Comparison of ENCODE assay signal across 17 cellular contexts in genomic region chr20:40632346-40632976, GRCh38. TPM values are rescaled to one million over a fixed set of nuclear protein-coding genes. Genes with fewer than 3 reads are reported as not detected.
DNase-seq lines count a peak whose midpoint lies in the region; ATAC-seq and TF ChIP-seq lines count a peak whose summit lies in the region.
"Had no signal": no experiment of that assay in that cellular context is flagged by ENCODE, and none has a peak within 500 bp of the region (broad histone marks: within the 10 kb centered on the region; RNA-seq: fewer than 3 reads in every experiment).

No MANE protein-coding gene starts in this region.

- H3K4me3 Mint-ChIP-seq in activated CD4-positive, alpha-beta T cell treated with anti-CD3 and anti-CD28 coated beads, Interleukin-2, amount 10 ng/mL, durations not matched to agents 24 days and 14 days, result no peak overlapping the region
- no peak overlapping the region for H3K4me3 Mint-ChIP-seq in activated CD4-positive, alpha-beta T cell treated with anti-CD3 and anti-CD28 coated beads for 36 hours

- H3K4me1 Mint-ChIP-seq in activated CD4-positive, alpha-beta T cell treated with anti-CD3 and anti-CD28 coated beads, Interleukin-2, amount 10 ng/mL, durations not matched to agents 24 days and 14 days, result no peaks in the 10 kb centered on the region
- H3K4me1 Mint-ChIP-seq in activated CD4-positive, alpha-beta T cell treated with anti-CD3 and anti-CD28 coated beads for 36 hours, result no peaks in the 10 kb centered on the region
- H3K4me1 Mint-ChIP-seq: CD8-positive, alpha-beta memory T cell had no signal

- H3K27me3 ChIP-seq in vagina, result no peaks in the 10 kb centered on the region
- H3K27me3 ChIP-seq: BLaER1 treated with 17β-estradiol and CSF1 and Interleukin-3, amounts not matched to agents 10 nM and 100 nM had no signal

- H3K36me3 Mint-ChIP-seq in activated CD4-positive, alpha-beta T cell treated with anti-CD3 and anti-CD28 coated beads, Interleukin-2, amount 10 ng/mL, durations not matched to agents 24 days and 14 days (ENCODE audit: low read depth), result no peaks in the 10 kb centered on the region
- no peaks in the 10 kb centered on the region for H3K36me3 Mint-ChIP-seq in activated CD4-positive, alpha-beta T cell treated with anti-CD3 and anti-CD28 coated beads for 36 hours (ENCODE audit: low read depth)
- H3K36me3 Mint-ChIP-seq: CD8-positive, alpha-beta memory T cell had no signal

- H3K27ac Mint-ChIP-seq in activated CD4-positive, alpha-beta T cell treated with anti-CD3 and anti-CD28 coated beads, Interleukin-2, amount 10 ng/mL, durations not matched to agents 24 days and 14 days, result no peak overlapping the region
- H3K27ac Mint-ChIP-seq in activated CD4-positive, alpha-beta T cell treated with anti-CD3 and anti-CD28 coated beads for 36 hours, result no peak overlapping the region

- no peaks in the 10 kb centered on the region for H3K36me3 ChIP-seq in vagina
- H3K36me3 ChIP-seq: BLaER1 treated with 17β-estradiol and CSF1 and Interleukin-3, amounts not matched to agents 10 nM and 100 nM; HAP-1 had no signal

- no peak for TF ChIP-seq CTCF in vagina (IDR thresholded peaks at IDR 0.05)

- POLR2A ChIA-PET in activated CD4-positive, alpha-beta T cell treated with anti-CD3 and anti-CD28 coated beads for 36 hours (lab: Charles Lee), result no interaction called here

- no peaks in the 10 kb centered on the region for H3K9me3 ChIP-seq in vagina
- H3K9me3 ChIP-seq: A549; BLaER1 treated with 17β-estradiol and CSF1 and Interleukin-3, amounts not matched to agents 10 nM and 100 nM; HAP-1 had no signal

- no peak overlapping the region for H3K4me3 ChIP-seq in vagina
- H3K4me3 ChIP-seq: A549; BLaER1 treated with 17β-estradiol and CSF1 and Interleukin-3, amounts not matched to agents 10 nM and 100 nM; HAP-1 had no signal

- no peak overlapping the region for H3K27ac ChIP-seq in vagina
- H3K27ac ChIP-seq: A549; BLaER1 treated with 17β-estradiol and CSF1 and Interleukin-3, amounts not matched to agents 10 nM and 100 nM; HL-60 had no signal

- no peaks in the 10 kb centered on the region for H3K27me3 Mint-ChIP-seq in activated CD4-positive, alpha-beta T cell treated with anti-CD3 and anti-CD28 coated beads, Interleukin-2, amount 10 ng/mL, durations not matched to agents 24 days and 14 days
- H3K27me3 Mint-ChIP-seq in activated CD4-positive, alpha-beta T cell treated with anti-CD3 and anti-CD28 coated beads for 36 hours, result peaks cover 9% of the 10 kb centered on the region

- DNase-seq in activated CD4-positive, alpha-beta T cell treated with anti-CD3 and anti-CD28 coated beads, Interleukin-2, amount 10 ng/mL, durations not matched to agents 24 days and 14 days, result peak; percentile 30
- no peak for DNase-seq in activated CD4-positive, alpha-beta T cell treated with anti-CD3 and anti-CD28 coated beads for 36 hours
- DNase-seq in NCI-H748 (lab: John Stamatoyannopoulos, UW; ENCODE audit: unreplicated experiment) (peak; percentile 92), islet precursor cell (peak; percentile 20), vagina (ENCODE audit: extremely low spot score in 2 of 2) (peak; percentile 61 to 65), kidney tubule cell (ENCODE audit: low spot score) (no peak), amygdala (lab: John Stamatoyannopoulos, UW) (no peak)
- DNase-seq: CD8-positive, alpha-beta memory T cell; DMS79 treated with DMSO at 0.1 percent for 48 hours; NCI-H187 treated with DMSO at 0.1 percent for 48 hours; NCI-H510A treated with DMSO at 0.1 percent for 48 hours; SHP77 treated with DMSO at 0.1 percent for 48 hours had no signal

- H3K4me1 ChIP-seq in vagina, result no peaks in the 10 kb centered on the region
- H3K4me1 ChIP-seq: A549, HAP-1 had no signal

- no peaks in the 10 kb centered on the region for H3K9me3 Mint-ChIP-seq in activated CD4-positive, alpha-beta T cell treated with anti-CD3 and anti-CD28 coated beads, Interleukin-2, amount 10 ng/mL, durations not matched to agents 24 days and 14 days
- no peaks in the 10 kb centered on the region for H3K9me3 Mint-ChIP-seq in activated CD4-positive, alpha-beta T cell treated with anti-CD3 and anti-CD28 coated beads for 36 hours (ENCODE audit: low read depth)
- H3K9me3 Mint-ChIP-seq: CD8-positive, alpha-beta memory T cell had no signal

- no peak for ATAC-seq in activated CD4-positive, alpha-beta T cell treated with anti-CD3 and anti-CD28 coated beads for 36 hours
- ATAC-seq: A549 had no signal

- intact Hi-C loops in activated CD4-positive, alpha-beta T cell treated with anti-CD3 and anti-CD28 coated beads, Interleukin-2, amount 10 ng/mL, durations not matched to agents 24 days and 14 days (cut with micrococcal nuclease), result no loop called here
- intact Hi-C loops in activated CD4-positive, alpha-beta T cell treated with anti-CD3 and anti-CD28 coated beads for 36 hours (cut with DNase I, micrococcal nuclease), result no loop called here
- intact Hi-C loops in vagina (cut with DNase I), result no loop called here

- TF ChIP-seq POLR2A in vagina (IDR thresholded peaks at IDR 0.05), result no peak

- CTCF ChIA-PET in activated CD4-positive, alpha-beta T cell treated with anti-CD3 and anti-CD28 coated beads for 36 hours (lab: Charles Lee), result no interaction called here

RNA-seq across cellular contexts. Expression of gene MAFB, which starts 56.6 kb away (rescaled TPM):
- 0.93 and 1.2 TPM in 2 replicates for total RNA-seq in activated CD4-positive, alpha-beta T cell treated with anti-CD3 and anti-CD28 coated beads, Interleukin-2, amount 10 ng/mL, durations not matched to agents 24 days and 14 days
- not detected for total RNA-seq in activated CD4-positive, alpha-beta T cell treated with anti-CD3 and anti-CD28 coated beads for 36 hours
- total RNA-seq in vagina, result 80.5 TPM
- total RNA-seq: OCI-LY7 had no signal

Comparison
In these comparisons a context has a peak if more than half of its experiments do, and no peak if none do; other contexts are left out.
1. DNase-seq: peak in activated CD4-positive, alpha-beta T cell treated with anti-CD3 and anti-CD28 coated beads, Interleukin-2, amount 10 ng/mL, durations not matched to agents 24 days and 14 days (single experiment), NCI-H748 (single experiment), islet precursor cell (single experiment) and vagina (2 of 2); none in activated CD4-positive, alpha-beta T cell treated with anti-CD3 and anti-CD28 coated beads for 36 hours (single experiment), kidney tubule cell (single experiment) and amygdala (0 of 56).
2. RNA of gene MAFB, which starts 56.6 kb away (total RNA-seq): 80.5 TPM in vagina (single experiment); 0.93 to 1.2 TPM in activated CD4-positive, alpha-beta T cell treated with anti-CD3 and anti-CD28 coated beads, Interleukin-2, amount 10 ng/mL, durations not matched to agents 24 days and 14 days and not detected in activated CD4-positive, alpha-beta T cell treated with anti-CD3 and anti-CD28 coated beads for 36 hours; every median in the first group is over 10 times any median in the second.